Comparison of ENCODE assay signal across 15 cellular contexts in the genomic region with DNA sequence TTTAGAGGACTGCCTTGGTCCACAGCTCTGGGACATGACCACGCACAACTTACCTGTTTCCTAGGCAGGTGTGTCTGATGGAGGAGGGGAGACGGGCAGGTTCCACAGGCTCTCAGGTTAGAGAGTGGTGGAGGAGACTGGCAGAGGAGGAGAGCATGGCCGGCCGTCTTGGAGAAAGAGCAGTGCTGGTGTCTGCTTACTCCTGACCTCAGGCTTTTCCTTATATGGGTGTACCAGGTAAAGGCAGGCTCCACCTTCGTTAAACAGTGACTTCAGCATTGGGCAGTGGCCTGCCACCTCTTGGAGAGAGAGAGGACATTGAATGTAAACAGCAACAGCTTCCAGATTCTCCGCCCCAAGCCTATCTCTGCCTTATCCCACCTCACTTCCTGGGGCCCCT. TPM values are rescaled to one million over a fixed set of nuclear protein-coding genes. Genes with fewer than 3 reads are reported as not detected.
DNase-seq lines count a peak whose midpoint lies in the region; ATAC-seq and TF ChIP-seq lines count a peak whose summit lies in the region.
"Had no signal": no experiment of that assay in that cellular context is flagged by ENCODE, and none has a peak within 500 bp of the region (broad histone marks: within the 10 kb centered on the region; RNA-seq: fewer than 3 reads in every experiment).

A gene with protein sequence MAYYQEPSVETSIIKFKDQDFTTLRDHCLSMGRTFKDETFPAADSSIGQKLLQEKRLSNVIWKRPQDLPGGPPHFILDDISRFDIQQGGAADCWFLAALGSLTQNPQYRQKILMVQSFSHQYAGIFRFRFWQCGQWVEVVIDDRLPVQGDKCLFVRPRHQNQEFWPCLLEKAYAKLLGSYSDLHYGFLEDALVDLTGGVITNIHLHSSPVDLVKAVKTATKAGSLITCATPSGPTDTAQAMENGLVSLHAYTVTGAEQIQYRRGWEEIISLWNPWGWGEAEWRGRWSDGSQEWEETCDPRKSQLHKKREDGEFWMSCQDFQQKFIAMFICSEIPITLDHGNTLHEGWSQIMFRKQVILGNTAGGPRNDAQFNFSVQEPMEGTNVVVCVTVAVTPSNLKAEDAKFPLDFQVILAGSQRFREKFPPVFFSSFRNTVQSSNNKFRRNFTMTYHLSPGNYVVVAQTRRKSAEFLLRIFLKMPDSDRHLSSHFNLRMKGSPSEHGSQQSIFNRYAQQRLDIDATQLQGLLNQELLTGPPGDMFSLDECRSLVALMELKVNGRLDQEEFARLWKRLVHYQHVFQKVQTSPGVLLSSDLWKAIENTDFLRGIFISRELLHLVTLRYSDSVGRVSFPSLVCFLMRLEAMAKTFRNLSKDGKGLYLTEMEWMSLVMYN (minus strand): TSS at position 198 of the 400 bp plus-strand sequence. CDS start 20,121 bp downstream, outside the sequence.

- H3K4me3 Mint-ChIP-seq in Caco-2 (ENCODE audit: unreplicated experiment) = peak within 1 kb of the TSS; percentile 69
- no peak within 1 kb of the TSS for H3K4me3 Mint-ChIP-seq in activated naive CD4-positive, alpha-beta T cell treated with anti-CD3 and anti-CD28 coated beads for 36 hours
- H3K4me3 Mint-ChIP-seq: memory B cell had no signal

- intact Hi-C loops in Caco-2 (cut with micrococcal nuclease; ENCODE audit: unreplicated experiment) (loop anchor here (1.0 to 2.0 kb wide), 2 partner anchors 60 to 92 kb away; no protein-coding TSS in a partner anchor), mammary epithelial cell (cut with micrococcal nuclease) (no loop called here), right lobe of liver (cut with DNase I) (no loop called here)
- intact Hi-C loops in activated naive CD4-positive, alpha-beta T cell treated with anti-CD3 and anti-CD28 coated beads for 36 hours (cut with micrococcal nuclease) = no loop called here

- H3K27me3 Mint-ChIP-seq in Caco-2 (ENCODE audit: insufficient read depth, unreplicated experiment) = no peaks in the 10 kb centered on the region
- peaks cover 3% of the 10 kb centered on the region for H3K27me3 Mint-ChIP-seq in activated naive CD4-positive, alpha-beta T cell treated with anti-CD3 and anti-CD28 coated beads for 36 hours (ENCODE audit: low read depth)

- TF ChIP-seq POLR2A in right lobe of liver (IDR thresholded peaks at IDR 0.05) = no peak

- WGBS in mammary epithelial cell (ENCODE audit: low coverage, missing lambda C conversion rate) = 28% methylated on average over 6 of the region's 6 CpGs
- WGBS in right lobe of liver (ENCODE audit: insufficient coverage, low coverage, low lambda C conversion rate, missing lambda C conversion rate) = 39% methylated on average over 4 of the region's 6 CpGs

- POLR2A ChIA-PET in Caco-2 (lab: Charles Lee) = no interaction called here

- no peak within 1 kb of the TSS for H3K9ac ChIP-seq in mammary epithelial cell (ENCODE audit: insufficient read depth, low read length)

- H3K79me2 ChIP-seq in mammary epithelial cell (ENCODE audit: insufficient read depth, low read length) = no peaks in the 10 kb centered on the region

- CTCF ChIA-PET in Caco-2 (lab: Charles Lee) (interaction anchor here (0.6 to 1.8 kb wide), 2 partner anchors 60 to 96 kb away, joined by 3 to 12 read pairs; no protein-coding TSS in a partner anchor), mammary epithelial cell (lab: Charles Lee; ENCODE audit: low non-redundant PET) (no interaction called here)
- CTCF ChIA-PET in activated naive CD4-positive, alpha-beta T cell treated with anti-CD3 and anti-CD28 coated beads for 36 hours (lab: Charles Lee) = no interaction called here

- H3K4me3 ChIP-seq in Caco-2 (ENCODE audit: low read depth, low read length) = no peak within 1 kb of the TSS
- no peak within 1 kb of the TSS for H3K4me3 ChIP-seq in mammary epithelial cell (replicated peaks in 1 of 3; ENCODE audit: insufficient read depth in 1 of 3, low read depth in 2 of 3, low read length in 3 of 3)
- no peak within 1 kb of the TSS for H3K4me3 ChIP-seq in right lobe of liver
- H3K4me3 ChIP-seq: testis had no signal

- peak; percentile 83 to 89 for DNase-seq in Caco-2
- peak; percentile 78 for DNase-seq in NCI-H146 treated with DMSO at 0.1 percent for 48 hours (lab: John Stamatoyannopoulos, UW; ENCODE audit: unreplicated experiment)
- peak; percentile 1 for DNase-seq in mammary epithelial cell
- peak in 1 of 3 donors; percentile 35 for DNase-seq in right lobe of liver
- no peak for DNase-seq in C1 segment of cervical spinal cord (lab: John Stamatoyannopoulos, UW)
- no peak for DNase-seq in epidermal melanocyte (ENCODE audit: insufficient read length, low spot score)
- no peak for DNase-seq in activated naive CD4-positive, alpha-beta T cell treated with anti-CD3 and anti-CD28 coated beads for 36 hours
- DNase-seq: activated naive CD4-positive, alpha-beta T cell; AML-193; KG1; NCI-H345; testis had no signal

- peak within 1 kb of the TSS; percentile 65 for H3K27ac Mint-ChIP-seq in Caco-2 (ENCODE audit: unreplicated experiment)
- no peak within 1 kb of the TSS for H3K27ac Mint-ChIP-seq in activated naive CD4-positive, alpha-beta T cell treated with anti-CD3 and anti-CD28 coated beads for 36 hours
- H3K27ac Mint-ChIP-seq: memory B cell had no signal

- in situ Hi-C loops in mammary epithelial cell (cut with MboI; ENCODE audit: low sequenced_read_pairs in 2 of 2) = no loop called here

- no peaks in the 10 kb centered on the region for H3K27me3 ChIP-seq in Caco-2 (replicated peaks; ENCODE audit: control insufficient read depth, insufficient read depth, low read length)
- H3K27me3 ChIP-seq in mammary epithelial cell (ENCODE audit: insufficient read depth, low read length) = peaks cover 11% of the 10 kb centered on the region
- no peaks in the 10 kb centered on the region for H3K27me3 ChIP-seq in right lobe of liver
- H3K27me3 ChIP-seq: testis had no signal

- H3K9me3 Mint-ChIP-seq in Caco-2 (ENCODE audit: unreplicated experiment) = no peaks in the 10 kb centered on the region
- H3K9me3 Mint-ChIP-seq in activated naive CD4-positive, alpha-beta T cell treated with anti-CD3 and anti-CD28 coated beads for 36 hours = no peaks in the 10 kb centered on the region

- no peaks in the 10 kb centered on the region for H3K36me3 Mint-ChIP-seq in Caco-2 (ENCODE audit: insufficient read depth, unreplicated experiment)
- no peaks in the 10 kb centered on the region for H3K36me3 Mint-ChIP-seq in activated naive CD4-positive, alpha-beta T cell treated with anti-CD3 and anti-CD28 coated beads for 36 hours (ENCODE audit: low read depth)
- H3K36me3 Mint-ChIP-seq: memory B cell had no signal

- H3K36me3 ChIP-seq in Caco-2 (ENCODE audit: control insufficient read depth, insufficient read depth, low read length) (no peaks in the 10 kb centered on the region), mammary epithelial cell (ENCODE audit: insufficient read depth, low read length) (no peaks in the 10 kb centered on the region), right lobe of liver (no peaks in the 10 kb centered on the region)

- H4K20me1 ChIP-seq in mammary epithelial cell (ENCODE audit: insufficient read depth, low read length) = no peaks in the 10 kb centered on the region

- H3K9me3 ChIP-seq in Caco-2 (no peaks in the 10 kb centered on the region), mammary epithelial cell (replicated peaks; ENCODE audit: insufficient read depth, low read length) (no peaks in the 10 kb centered on the region), right lobe of liver (no peaks in the 10 kb centered on the region)
- H3K9me3 ChIP-seq: testis had no signal

- ATAC-seq in right lobe of liver (peak; percentile 32 to 91 (median 80)), GM21737 (IDR thresholded peaks at IDR 0.05; ENCODE audit: unreplicated experiment) (no peak)

- H3K4me1 Mint-ChIP-seq in Caco-2 (ENCODE audit: low read depth, unreplicated experiment) = peaks cover 10% of the 10 kb centered on the region
- H3K4me1 Mint-ChIP-seq in activated naive CD4-positive, alpha-beta T cell treated with anti-CD3 and anti-CD28 coated beads for 36 hours (ENCODE audit: low read depth) = no peaks in the 10 kb centered on the region
- H3K4me1 Mint-ChIP-seq: memory B cell had no signal

- BruUV-seq in Caco-2 (replicated peaks; lab: Mats Ljungman, UMichigan) (no TSS peak), mammary epithelial cell (replicated peaks; lab: Mats Ljungman, UMichigan) (no TSS peak)

- H2AFZ ChIP-seq in mammary epithelial cell (ENCODE audit: low read depth, low read length) = no peak within 1 kb of the TSS

- no peak within 1 kb of the TSS for H3K27ac ChIP-seq in mammary epithelial cell (ENCODE audit: insufficient read depth, low read depth, low read length)
- H3K27ac ChIP-seq in right lobe of liver = no peak within 1 kb of the TSS
- H3K27ac ChIP-seq: testis had no signal

- dilution Hi-C loops in mammary epithelial cell (cut with HindIII; ENCODE audit: low sequenced_read_pairs) = no loop called here

- H3K4me1 ChIP-seq in Caco-2 (peaks cover 12% of the 10 kb centered on the region), mammary epithelial cell (ENCODE audit: insufficient read depth, low read length) (no peaks in the 10 kb centered on the region), right lobe of liver (peaks cover 0 to 14% (median 0%) of the 10 kb centered on the region in 4 donors)
- H3K4me1 ChIP-seq: testis had no signal

- peak; percentile 17 to 63 for TF ChIP-seq CTCF in Caco-2 (IDR thresholded peaks at IDR 0.05; ENCODE audit: insufficient read depth in 1 of 2, low read depth in 1 of 2, low read length in 1 of 2, severe bottlenecking in 1 of 2, unreplicated experiment in 1 of 2)
- peak in 1 of 2 donors; percentile 12 for TF ChIP-seq CTCF in mammary epithelial cell (conservative IDR thresholded peaks at IDR 0.05 in 1 of 2, IDR thresholded peaks at IDR 0.05 in 1 of 2; ENCODE audit: extremely low read depth in 1 of 2, insufficient read depth in 1 of 2, low read depth in 1 of 2, low read length in 2 of 2)
- TF ChIP-seq CTCF in right lobe of liver (IDR thresholded peaks at IDR 0.05) = peak in 2 of 4 donors; percentile 16 to 28

- H3K4me2 ChIP-seq in mammary epithelial cell (ENCODE audit: insufficient read depth, low read depth, low read length) = no peak within 1 kb of the TSS

RNA-seq across cellular contexts. Expression of the gene that starts here (rescaled TPM):
- 2.1 and 3.3 TPM in 2 replicates for total RNA-seq in Caco-2 (2022)
- under 1 TPM in 1 of 2 donors, not detected in 1; 0.17 TPM for total RNA-seq in mammary epithelial cell
- polyA plus RNA-seq in mammary epithelial cell = not detected
- not detected for polyA minus RNA-seq in mammary epithelial cell
- total RNA-seq in right lobe of liver = 1 to 10 TPM in 2 of 6 experiments, under 1 TPM in 2, not detected in 2; 0.09 to 3.8 (median 1.00) TPM
- not detected for total RNA-seq in activated naive CD4-positive, alpha-beta T cell treated with anti-CD3 and anti-CD28 coated beads for 36 hours
- total RNA-seq: fibroblast of villous mesenchyme had no signal

Comparison
In these comparisons a context has a peak if more than half of its experiments do, and no peak if none do; other contexts are left out.
1. Peak in DNase-seq in mammary epithelial cell; RNA of the gene not detected or under 1 TPM.
2. DNase-seq: peak in Caco-2 (2 of 2) and NCI-H146 treated with DMSO at 0.1 percent for 48 hours (single experiment); none in C1 segment of cervical spinal cord (0 of 14), epidermal melanocyte (single experiment) and activated naive CD4-positive, alpha-beta T cell treated with anti-CD3 and anti-CD28 coated beads for 36 hours (single experiment).